8 cellular contexts compared by ENCODE assay signal in genomic region chr12:104063712-104064030, GRCh38. TPM values are rescaled to one million over a fixed set of nuclear protein-coding genes. Genes with fewer than 3 reads are reported as not detected.
DNase-seq lines count a peak whose midpoint lies in the region; ATAC-seq and TF ChIP-seq lines count a peak whose summit lies in the region.

No MANE protein-coding gene starts in this region.

- WGBS in spleen, 5 donors = 1 to 3% (median 2%) methylated on average over 7 of the region's 7 CpGs

- intact Hi-C loops in spleen (cut with DNase I; ENCODE audit: low total_unique reads) = no loop called here

- peak overlapping the region; percentile 90 for H3K27ac Mint-ChIP-seq in activated naive CD8-positive, alpha-beta T cell treated with anti-CD3 and anti-CD28 coated beads, Interleukin-2, amount 10 ng/mL, durations not matched to agents 7 days and 5 days

- H3K9me3 Mint-ChIP-seq in activated naive CD8-positive, alpha-beta T cell treated with anti-CD3 and anti-CD28 coated beads, Interleukin-2, amount 10 ng/mL, durations not matched to agents 7 days and 5 days = no peaks in the 10 kb centered on the region

- H3K36me3 ChIP-seq in ES-I3 (ENCODE audit: insufficient read depth, low read length) (no peaks in the 10 kb centered on the region), iPS-18a (ENCODE audit: control insufficient read depth, low read depth, low read length) (no peaks in the 10 kb centered on the region), spleen (peaks cover 0 to 22% (median 8%) of the 10 kb centered on the region in 6 donors)

- no peak overlapping the region for H3K27ac ChIP-seq in iPS-18a (ENCODE audit: low read length)
- H3K27ac ChIP-seq in spleen = peak overlapping the region; percentile 74 to 92 (median 85)

- POLR2A ChIA-PET in activated naive CD8-positive, alpha-beta T cell treated with anti-CD3 and anti-CD28 coated beads, Interleukin-2, amount 10 ng/mL, durations not matched to agents 7 days and 5 days (lab: Charles Lee) = interaction anchor here (1.0 to 2.6 kb wide), 8 partner anchors 17 to 134 kb away, joined by 3 to 19 read pairs (median 6); partner anchors contain the start of genes HSP90B1, NFYB and TDG

- H3K4me3 ChIP-seq in iPS-18a (ENCODE audit: low read length) = peak overlapping the region; percentile 86
- H3K4me3 ChIP-seq in spleen = peak overlapping the region; percentile 73 to 97 (median 92)

- H3K4me1 Mint-ChIP-seq in activated naive CD8-positive, alpha-beta T cell treated with anti-CD3 and anti-CD28 coated beads, Interleukin-2, amount 10 ng/mL, durations not matched to agents 7 days and 5 days = peaks cover 24% of the 10 kb centered on the region

- H3K36me3 Mint-ChIP-seq in activated naive CD8-positive, alpha-beta T cell treated with anti-CD3 and anti-CD28 coated beads, Interleukin-2, amount 10 ng/mL, durations not matched to agents 7 days and 5 days = peaks cover 4% of the 10 kb centered on the region

- H3K9ac ChIP-seq in ES-I3 (ENCODE audit: low read depth, low read length) = peak overlapping the region; percentile 92
- peak overlapping the region; percentile 44 for H3K9ac ChIP-seq in iPS-18a (ENCODE audit: low read length)

- H3K4me1 ChIP-seq in ES-I3 (ENCODE audit: insufficient read depth, low read length) (no peaks in the 10 kb centered on the region), iPS-18a (ENCODE audit: control insufficient read depth, low read depth, low read length) (no peaks in the 10 kb centered on the region), spleen (peaks cover 14 to 52% (median 27%) of the 10 kb centered on the region in 6 donors)

- no peak for DNase-seq in activated naive CD8-positive, alpha-beta T cell treated with anti-CD3 and anti-CD28 coated beads, Interleukin-2, amount 10 ng/mL, durations not matched to agents 7 days and 5 days
- DNase-seq in spleen (no peak), SIG-M5 treated with dmso at 0.1 percent for 504 hours (lab: John Stamatoyannopoulos, UW; ENCODE audit: unreplicated experiment) (no peak), SKM-1 (lab: John Stamatoyannopoulos, UW; ENCODE audit: unreplicated experiment) (no peak)

- peak overlapping the region; percentile 92 for H3K4me3 Mint-ChIP-seq in activated naive CD8-positive, alpha-beta T cell treated with anti-CD3 and anti-CD28 coated beads, Interleukin-2, amount 10 ng/mL, durations not matched to agents 7 days and 5 days

- ATAC-seq in GM21367 (IDR thresholded peaks at IDR 0.05; ENCODE audit: unreplicated experiment) = peak; percentile 10
- peak; percentile 32 for ATAC-seq in HG03571 (IDR thresholded peaks at IDR 0.05; ENCODE audit: unreplicated experiment)
- peak; percentile 35 for ATAC-seq in activated naive CD8-positive, alpha-beta T cell treated with anti-CD3 and anti-CD28 coated beads, Interleukin-2, amount 10 ng/mL, durations not matched to agents 7 days and 5 days (ENCODE audit: low read depth)

- H3K9me3 ChIP-seq in ES-I3 (ENCODE audit: control insufficient read depth, insufficient read depth, low read length) (no peaks in the 10 kb centered on the region), iPS-18a (ENCODE audit: control insufficient read depth, low read depth, low read length) (no peaks in the 10 kb centered on the region), spleen (no peaks in the 10 kb centered on the region)

- peaks cover 25% of the 10 kb centered on the region for H3K27me3 Mint-ChIP-seq in activated naive CD8-positive, alpha-beta T cell treated with anti-CD3 and anti-CD28 coated beads, Interleukin-2, amount 10 ng/mL, durations not matched to agents 7 days and 5 days

- no peak for TF ChIP-seq POLR2A in spleen (IDR thresholded peaks at IDR 0.05)

- TF ChIP-seq CTCF in spleen (IDR thresholded peaks at IDR 0.05 in 8 of 11, conservative IDR thresholded peaks at IDR 0.05 in 3 of 11) = no peak

- peaks cover 22% of the 10 kb centered on the region for H3K27me3 ChIP-seq in iPS-18a (ENCODE audit: control insufficient read depth, insufficient read depth, low read length)
- H3K27me3 ChIP-seq in spleen (replicated peaks in 1 of 7) = no peaks in the 10 kb centered on the region

RNA-seq across cellular contexts. Expression of gene HCFC2, which starts 0.7 kb away (rescaled TPM):
- 10 to 100 TPM; 12.7 to 13.5 TPM for total RNA-seq in activated naive CD8-positive, alpha-beta T cell treated with anti-CD3 and anti-CD28 coated beads, Interleukin-2, amount 10 ng/mL, durations not matched to agents 7 days and 5 days
- 10 to 100 TPM; 14.1 to 18.6 (median 17.9) TPM for total RNA-seq in spleen
- polyA plus RNA-seq in spleen = 1 to 10 TPM; 4.3 to 7.5 (median 5.9) TPM

RNA-seq across cellular contexts. Expression of gene GLT8D2, which starts 13.7 kb away (rescaled TPM):
- not detected for total RNA-seq in activated naive CD8-positive, alpha-beta T cell treated with anti-CD3 and anti-CD28 coated beads, Interleukin-2, amount 10 ng/mL, durations not matched to agents 7 days and 5 days
- under 1 TPM in 4 of 7 donors, not detected in 3; 0.20 to 0.79 (median 0.50) TPM for total RNA-seq in spleen
- 1 to 10 TPM in 2 of 3 donors, under 1 TPM in 1; 0.67 to 1.2 (median 1.1) TPM for polyA plus RNA-seq in spleen
